Comparison of ENCODE assay signal across 18 cellular contexts in the genomic region with DNA sequence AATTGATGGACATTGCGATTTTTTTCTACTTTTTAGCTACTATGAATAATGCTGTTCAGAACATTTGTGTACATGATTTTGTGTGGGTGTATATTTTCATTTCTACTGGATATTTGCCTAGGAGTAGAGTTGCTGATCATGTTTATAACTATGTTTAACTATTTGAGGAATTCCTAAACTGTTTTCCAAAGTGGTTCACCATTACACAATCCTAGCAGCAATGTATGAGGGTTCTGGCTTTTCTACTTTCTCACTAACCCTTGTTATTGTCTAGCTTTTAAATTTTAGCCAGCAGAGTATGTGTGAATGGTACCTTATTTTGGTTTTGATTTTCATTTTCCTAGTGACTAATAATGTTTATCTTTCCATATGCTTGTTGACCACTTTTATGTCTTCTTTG.
"Had no signal": no experiment of that assay in that cellular context is flagged by ENCODE, and none has a peak within 500 bp of the region (broad histone marks: within the 10 kb centered on the region; RNA-seq: fewer than 3 reads in every experiment).

No MANE protein-coding gene starts in this region.

- H3K4me3 ChIP-seq: colonic mucosa, lower lobe of right lung, ovary, right lobe of liver, smooth muscle cell, stomach had no signal

- DNase-seq: activated CD4-positive, alpha-beta T cell treated with anti-CD3 and anti-CD28 coated beads, Interleukin-2, amount 50 U/mL, for 48 hours; activated gamma-delta T cell; amniotic stem cell; central memory CD4-positive, alpha-beta T cell; colonic mucosa; endodermal cell; hippocampal formation; islet precursor cell; left colon; lower lobe of right lung; naive thymus-derived CD8-positive, alpha-beta T cell; ovary; right lobe of liver; stimulated activated CD4-positive, alpha-beta T cell treated with anti-CD3 and anti-CD28 coated beads, Interleukin-4, amount 100 ng/mL, for 1 hour; stomach; T-helper 17 cell; WERI-Rb-1 had no signal
